In the genomic region with DNA sequence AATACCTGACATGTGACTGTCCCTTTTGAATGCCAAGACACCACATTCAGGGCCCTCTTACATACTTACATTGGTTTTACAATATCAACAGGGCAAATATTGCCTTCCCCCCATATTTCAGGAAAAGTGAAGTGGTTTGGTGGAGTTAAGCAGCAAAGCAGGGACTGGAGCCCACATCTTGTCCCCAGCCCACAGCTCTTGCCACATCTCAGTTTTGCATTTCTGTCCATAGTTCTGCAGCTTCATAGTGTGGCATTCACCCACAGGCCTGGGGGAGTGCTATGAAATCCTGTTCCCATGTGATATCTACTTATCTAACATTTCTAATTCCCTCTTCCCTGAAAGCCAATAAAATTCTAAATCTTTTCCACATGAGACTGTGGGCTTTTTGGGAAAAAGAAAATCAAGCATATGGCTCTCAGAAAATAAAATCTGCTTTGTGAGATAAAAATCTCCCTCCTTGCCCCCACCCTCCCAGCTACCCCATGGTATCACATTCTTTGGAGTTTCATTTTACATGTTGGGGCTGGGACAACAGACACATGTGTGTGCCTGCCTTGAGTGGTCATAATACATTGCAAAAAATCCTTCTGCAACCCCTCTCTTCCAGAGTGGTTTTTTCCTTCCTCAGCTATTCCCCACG, we compare ENCODE assay signal across 16 cellular contexts. TPM values are rescaled to one million over a fixed set of nuclear protein-coding genes. Genes with fewer than 3 reads are reported as not detected.
"Had no signal": no experiment of that assay in that cellular context is flagged by ENCODE, and none has a peak within 500 bp of the region (broad histone marks: within the 10 kb centered on the region; RNA-seq: fewer than 3 reads in every experiment).

No MANE protein-coding gene starts in this region.

- DNase-seq: activated B cell treated with CpG ODN at 0.5 μM for 24 hours; activated CD4-positive, alpha-beta T cell treated with anti-CD3 and anti-CD28 coated beads for 48 hours; activated effector memory CD4-positive, alpha-beta T cell treated with Interleukin-2 at 50 U/mL for 16 hours; activated naive CD4-positive, alpha-beta T cell treated with anti-CD3 and anti-CD28 coated beads, Interleukin-2, amount 50 U/mL, for 16 hours; activated T-cell treated with anti-CD3 and anti-CD28 coated beads, Interleukin-2, amount 50 U/mL, for 1 hour; hippocampal formation; left ventricle myocardium inferior; naive thymus-derived CD8-positive, alpha-beta T cell; posterior cingulate gyrus; stimulated activated CD4-positive, alpha-beta T cell treated with anti-CD3 and anti-CD28 coated beads, Interleukin-2, amount 100 ng/mL, for 48 hours; stimulated activated naive B cell treated with anti-CD40 and anti-IgM and Interleukin-4, amounts not matched to agents 10 μg/mL and 1 μg/mL and 100 μg/mL, for 72 hours; substantia nigra; SW 1271; trophoblast cell had no signal

- H3K9me3 ChIP-seq: left ventricle myocardium inferior had no signal

- H3K36me3 ChIP-seq: cardiac muscle cell, left ventricle myocardium inferior had no signal

- H3K27ac Mint-ChIP-seq: activated B cell treated with CpG ODN at 0.5 μM for 24 hours; naive thymus-derived CD8-positive, alpha-beta T cell; stimulated activated naive B cell treated with anti-CD40 and anti-IgM and Interleukin-4, amounts not matched to agents 10 μg/mL and 1 μg/mL and 100 μg/mL, for 72 hours had no signal

- H3K9me3 Mint-ChIP-seq: activated B cell treated with CpG ODN at 0.5 μM for 24 hours; naive thymus-derived CD8-positive, alpha-beta T cell had no signal

- H3K4me3 ChIP-seq: cardiac muscle cell, left ventricle myocardium inferior had no signal

- H3K4me3 Mint-ChIP-seq: activated B cell treated with CpG ODN at 0.5 μM for 24 hours; naive thymus-derived CD8-positive, alpha-beta T cell; stimulated activated naive B cell treated with anti-CD40 and anti-IgM and Interleukin-4, amounts not matched to agents 10 μg/mL and 1 μg/mL and 100 μg/mL, for 72 hours had no signal

- H3K36me3 Mint-ChIP-seq: naive thymus-derived CD8-positive, alpha-beta T cell; stimulated activated naive B cell treated with anti-CD40 and anti-IgM and Interleukin-4, amounts not matched to agents 10 μg/mL and 1 μg/mL and 100 μg/mL, for 72 hours had no signal

- H3K4me1 ChIP-seq: left ventricle myocardium inferior had no signal

- H3K27me3 ChIP-seq: cardiac muscle cell had no signal

- H3K27ac ChIP-seq: cardiac muscle cell, left ventricle myocardium inferior had no signal

- H3K27me3 Mint-ChIP-seq: stimulated activated naive B cell treated with anti-CD40 and anti-IgM and Interleukin-4, amounts not matched to agents 10 μg/mL and 1 μg/mL and 100 μg/mL, for 72 hours had no signal

RNA-seq across cellular contexts. Expression of gene CD2, which starts 20.6 kb away (rescaled TPM):
- total RNA-seq: cardiac muscle cell, kidney epithelial cell had no signal
- polyA plus RNA-seq: cardiac muscle cell had no signal
